Comparison of ENCODE assay signal across 28 cellular contexts in genomic region chr4:183945741-183946140, GRCh38. TPM values are rescaled to one million over a fixed set of nuclear protein-coding genes. Genes with fewer than 3 reads are reported as not detected.
"Had no signal": no experiment of that assay in that cellular context is flagged by ENCODE, and none has a peak within 500 bp of the region (broad histone marks: within the 10 kb centered on the region; RNA-seq: fewer than 3 reads in every experiment).

No MANE protein-coding gene starts in this region.

- H3K27ac ChIP-seq: esophagus squamous epithelium, left lung, parathyroid adenoma, right atrium auricular region, suprapubic skin, vagina had no signal

- H3K9me3 Mint-ChIP-seq: effector memory CD8-positive, alpha-beta T cell; mesothelial cell of epicardium; natural killer cell treated with Interleukin-12 subunit alpha and Interleukin-12 subunit beta and Interleukin-15 and Interleukin-18, amount 100 ng/mL, for 72 hours; neural crest cell; stimulated activated naive CD8-positive, alpha-beta T cell treated with anti-CD3 and anti-CD28 coated beads, Interleukin-15, amount 100 ng/mL, for 72 hours had no signal

- H3K36me3 ChIP-seq: esophagus squamous epithelium, left lung, right atrium auricular region, suprapubic skin, vagina had no signal

- H3K27me3 Mint-ChIP-seq: progenitor cell of endocrine pancreas had no signal

- H3K4me3 Mint-ChIP-seq: effector memory CD8-positive, alpha-beta T cell; mesothelial cell of epicardium; naive B cell; natural killer cell treated with Interleukin-12 subunit alpha and Interleukin-12 subunit beta and Interleukin-15 and Interleukin-18, amount 100 ng/mL, for 72 hours; neural crest cell; stimulated activated naive CD8-positive, alpha-beta T cell treated with anti-CD3 and anti-CD28 coated beads, Interleukin-15, amount 100 ng/mL, for 72 hours had no signal

- H3K27ac Mint-ChIP-seq: effector memory CD8-positive, alpha-beta T cell; mesothelial cell of epicardium; naive B cell; natural killer cell treated with Interleukin-12 subunit alpha and Interleukin-12 subunit beta and Interleukin-15 and Interleukin-18, amount 100 ng/mL, for 72 hours; progenitor cell of endocrine pancreas; stimulated activated naive CD8-positive, alpha-beta T cell treated with anti-CD3 and anti-CD28 coated beads, Interleukin-15, amount 100 ng/mL, for 72 hours had no signal

- FAIRE-seq: endometrium, kidney had no signal

- H3K79me2 ChIP-seq: parathyroid adenoma had no signal

- H3K27me3 ChIP-seq: esophagus squamous epithelium, left lung, right atrium auricular region, suprapubic skin, vagina had no signal

- H3K4me1 ChIP-seq: left lung, parathyroid adenoma, right atrium auricular region, suprapubic skin, vagina had no signal

- DNase-seq: cortex of kidney; effector memory CD8-positive, alpha-beta T cell; erythroblast; esophagus squamous epithelium; foreskin melanocyte; hypothalamus; kidney; left lung; mesenchymal stem cell; mucosa of descending colon; naive B cell; stimulated activated CD4-positive, alpha-beta T cell treated with anti-CD3 and anti-CD28 coated beads, Interleukin-12 subunit alpha, Interleukin-12 subunit beta, amount 100 ng/mL, for 4 hours; stimulated activated CD4-positive, alpha-beta T cell treated with anti-CD3 and anti-CD28 coated beads, Interleukin-1b, Interleukin-23, amount 100 ng/mL, for 48 hours; stimulated activated CD4-positive, alpha-beta T cell treated with anti-CD3 and anti-CD28 coated beads, Interleukin-4, amount 100 ng/mL, for 1 hour; stimulated activated CD8-positive, alpha-beta memory T cell treated with anti-CD3 and anti-CD28 coated beads, Interleukin-4, amount 100 ng/mL, for 48 hours; stimulated activated naive CD4-positive, alpha-beta T cell; stimulated activated naive CD8-positive, alpha-beta T cell treated with anti-CD3 and anti-CD28 coated beads, Interleukin-15, amount 100 ng/mL, for 72 hours; trophoblast cell had no signal

- H2AFZ ChIP-seq: parathyroid adenoma had no signal

- H3K36me3 Mint-ChIP-seq: naive B cell; natural killer cell treated with Interleukin-12 subunit alpha and Interleukin-12 subunit beta and Interleukin-15 and Interleukin-18, amount 100 ng/mL, for 72 hours had no signal

- H3K9me3 ChIP-seq: esophagus squamous epithelium, left lung, mucosa of descending colon, right atrium auricular region, suprapubic skin, vagina had no signal

- H3K4me3 ChIP-seq: esophagus squamous epithelium, left lung, mucosa of descending colon, right atrium auricular region, smooth muscle cell, suprapubic skin, vagina had no signal

- H3K9ac ChIP-seq: parathyroid adenoma had no signal

- H3K4me1 Mint-ChIP-seq: naive B cell; stimulated activated naive CD8-positive, alpha-beta T cell treated with anti-CD3 and anti-CD28 coated beads, Interleukin-15, amount 100 ng/mL, for 72 hours had no signal

- H3K4me2 ChIP-seq: smooth muscle cell had no signal

RNA-seq across cellular contexts. Expression of gene STOX2, which starts 40.6 kb away (rescaled TPM):
- total RNA-seq: natural killer cell treated with Interleukin-12 subunit alpha and Interleukin-12 subunit beta and Interleukin-15 and Interleukin-18, amount 100 ng/mL, for 72 hours had no signal
